9 cellular contexts compared by ENCODE assay signal in genomic region chr4:183256756-183257385, GRCh38.
DNase-seq lines count a peak whose midpoint lies in the region; ATAC-seq, FAIRE-seq and TF ChIP-seq lines count a peak whose summit lies in the region.
"Had no signal": no experiment of that assay in that cellular context is flagged by ENCODE, and none has a peak within 500 bp of the region (broad histone marks: within the 10 kb centered on the region; RNA-seq: fewer than 3 reads in every experiment).

No MANE protein-coding gene starts in this region.

- 14% methylated on average over 9 of the region's 9 CpGs for WGBS in GM12878 (ENCODE audit: insufficient coverage, insufficient replicate concordance, low lambda C conversion rate, missing lambda C conversion rate)

- intact Hi-C loops in CD4-positive, alpha-beta memory T cell (cut with micrococcal nuclease) = no loop called here
- intact Hi-C loops in GM12878 (cut with micrococcal nuclease; ENCODE audit: unreplicated experiment) = loop anchor here (1.0 to 10.0 kb wide), 3 partner anchors 184 to 782 kb away; no protein-coding TSS in a partner anchor

- peak; percentile 68 for TF ChIP-seq RAD21 in GM12878 (IDR thresholded peaks at IDR 0.05; ENCODE audit: insufficient read depth, low read depth, low read length)

- no peak overlapping the region for H3K4me3 ChIP-seq in CD4-positive, alpha-beta memory T cell (ENCODE audit: low read length in 2 of 2)
- H3K4me3 ChIP-seq in SU-DHL-6 (ENCODE audit: insufficient read depth, low read length, poor library complexity, severe bottlenecking) = no peak overlapping the region
- no peak overlapping the region for H3K4me3 ChIP-seq in GM12878
- H3K4me3 ChIP-seq in kidney epithelial cell (ENCODE audit: low read depth, low read length) = no peak overlapping the region

- FAIRE-seq in GM19239 (lab: Jason Lieb, UNC) (no peak), GM12878 (lab: Jason Lieb, UNC) (no peak)

- RAD21 ChIA-PET in GM12878 (lab: Charles Lee; ENCODE audit: unreplicated experiment) = interaction anchor here (0.8 to 1.4 kb wide), 3 partner anchors 281 to 320 kb away, joined by 3 to 8 read pairs (median 4); no protein-coding TSS in a partner anchor

- H2AFZ ChIP-seq in SU-DHL-6 (ENCODE audit: low read depth, low read length, severe bottlenecking) = no peak overlapping the region
- H2AFZ ChIP-seq in GM12878 (ENCODE audit: control insufficient read depth, low read depth, low read length) = no peak overlapping the region

- SMC1A ChIA-PET in GM12878 (lab: Charles Lee; ENCODE audit: uncharacterized antibody, unreplicated experiment) = interaction anchor here (0.7 to 5.9 kb wide), 4 partner anchors 10 to 318 kb away, joined by 3 to 66 read pairs (median 8); no protein-coding TSS in a partner anchor

- TF ChIP-seq CTCF in SU-DHL-6 (IDR thresholded peaks at IDR 0.05; ENCODE audit: insufficient read depth, low read length, poor library complexity, severe bottlenecking) (peak; percentile 64), GM12878 (IDR thresholded peaks at IDR 0.05 in 2 of 3, conservative IDR thresholded peaks at IDR 0.05 in 1 of 3; ENCODE audit: control insufficient read depth in 2 of 3, extremely low read depth in 1 of 3, insufficient read depth in 1 of 3, low read depth in 3 of 3, low read length in 3 of 3) (peak; percentile 69 to 85 (median 72)), kidney epithelial cell (IDR thresholded peaks at IDR 0.05; ENCODE audit: insufficient read depth, low read length, poor library complexity, severe bottlenecking) (peak; percentile 91)

- no peak overlapping the region for H3K4me3 Mint-ChIP-seq in CD4-positive, alpha-beta memory T cell
- H3K4me3 Mint-ChIP-seq: IgD-negative memory B cell had no signal

- POLR2A ChIA-PET in CD4-positive, alpha-beta memory T cell (lab: Charles Lee; ENCODE audit: partially characterized antibody) = no interaction called here
- POLR2A ChIA-PET in GM12878 (lab: Charles Lee) = no interaction called here

- no peak for TF ChIP-seq EP300 in GM12878 (IDR thresholded peaks at IDR 0.05; ENCODE audit: borderline replicate concordance in 1 of 2, control insufficient read depth in 1 of 2, low read depth in 2 of 2, low read length in 2 of 2)

- H4K20me1 ChIP-seq in SU-DHL-6 (ENCODE audit: low read depth, low read length) (no peaks in the 10 kb centered on the region; the same call in 1 of the 2 replicates), GM12878 (ENCODE audit: control insufficient read depth, insufficient read depth) (no peaks in the 10 kb centered on the region)

- no peaks in the 10 kb centered on the region for H3F3A ChIP-seq in SU-DHL-6 (ENCODE audit: insufficient read depth)

- ATAC-seq in HG03565 (IDR thresholded peaks at IDR 0.05; ENCODE audit: unreplicated experiment) (peak; percentile 69), GM12878 (peak; percentile 96)

- H3K4me1 Mint-ChIP-seq in CD4-positive, alpha-beta memory T cell = peaks cover 0 to under 1% (median under 1%) of the 10 kb centered on the region in 4 donors
- H3K4me1 Mint-ChIP-seq: IgD-negative memory B cell had no signal

- H3K27me3 Mint-ChIP-seq in CD4-positive, alpha-beta memory T cell = no peaks in the 10 kb centered on the region

- H3K79me2 ChIP-seq in SU-DHL-6 (ENCODE audit: insufficient read depth, low read length) (no peaks in the 10 kb centered on the region), GM12878 (ENCODE audit: control insufficient read depth, insufficient read depth, low read length) (no peaks in the 10 kb centered on the region)

- peak; percentile 15 to 44 (median 20) for DNase-seq in CD4-positive, alpha-beta memory T cell
- DNase-seq in GM19239 (ENCODE audit: insufficient read length, low spot score) = peak; percentile 37
- no peak for DNase-seq in GM12878 (ENCODE audit: low read depth, low spot score)
- DNase-seq in kidney epithelial cell (ENCODE audit: low read depth) = no peak
- peak; percentile 8 to 38 (median 16) for DNase-seq in stimulated activated CD4-positive, alpha-beta T cell treated with anti-CD3 and anti-CD28 coated beads, TNF-alpha, amount 100 ng/mL, for 24 hours (ENCODE audit: low read depth in 3 of 3)
- DNase-seq in SHP77 (lab: John Stamatoyannopoulos, UW) = no peak

- H3K27me3 ChIP-seq in CD4-positive, alpha-beta memory T cell (ENCODE audit: insufficient read depth, low read length) = no peaks in the 10 kb centered on the region
- no peaks in the 10 kb centered on the region for H3K27me3 ChIP-seq in SU-DHL-6 (ENCODE audit: low read length)
- no peaks in the 10 kb centered on the region; a peak in 1 of 4 replicates for H3K27me3 ChIP-seq in GM12878 (replicated peaks in 1 of 2; ENCODE audit: control insufficient read depth in 2 of 2, insufficient read depth in 2 of 2, low read length in 1 of 2)
- H3K27me3 ChIP-seq in kidney epithelial cell (ENCODE audit: control insufficient read depth, insufficient read depth, low read length) = no peaks in the 10 kb centered on the region

- H3K9me3 Mint-ChIP-seq in CD4-positive, alpha-beta memory T cell = no peaks in the 10 kb centered on the region
- H3K9me3 Mint-ChIP-seq: IgD-negative memory B cell had no signal

- no peaks in the 10 kb centered on the region for H3K9me2 ChIP-seq in SU-DHL-6 (replicated peaks; ENCODE audit: insufficient read depth, low read length)

- in situ Hi-C loops in GM12878 (cut with MboI) = loop anchor here (5.0 kb wide), 1 partner anchor 185 kb away; no protein-coding TSS in a partner anchor

- no peak overlapping the region for H3K9ac ChIP-seq in SU-DHL-6 (ENCODE audit: low read length)
- no peak overlapping the region for H3K9ac ChIP-seq in GM12878 (ENCODE audit: control insufficient read depth, insufficient read depth, low read length)

- BruUV-seq in GM12878 (replicated peaks; lab: Mats Ljungman, UMichigan) = no TSS peak

- H3K4me1 ChIP-seq in CD4-positive, alpha-beta memory T cell (ENCODE audit: insufficient read depth, low read length) = peaks cover under 1% of the 10 kb centered on the region
- H3K4me1 ChIP-seq in GM12878 (ENCODE audit: control insufficient read depth, insufficient read depth, low read length) = no peaks in the 10 kb centered on the region

- H3K9me3 ChIP-seq in CD4-positive, alpha-beta memory T cell (ENCODE audit: control insufficient read depth in 1 of 2, low read length in 2 of 2) = no peaks in the 10 kb centered on the region
- no peaks in the 10 kb centered on the region for H3K9me3 ChIP-seq in SU-DHL-6 (ENCODE audit: insufficient read depth, low read length)
- no peaks in the 10 kb centered on the region for H3K9me3 ChIP-seq in GM12878 (replicated peaks; ENCODE audit: control insufficient read depth, insufficient read depth, low read length)

- TF ChIP-seq POLR2A in GM12878 (IDR thresholded peaks at IDR 0.05; ENCODE audit: low read depth, low read length) = no peak

- H3K36me3 ChIP-seq in CD4-positive, alpha-beta memory T cell (ENCODE audit: insufficient read depth, low read length) = no peaks in the 10 kb centered on the region
- H3K36me3 ChIP-seq in SU-DHL-6 (ENCODE audit: low read length) (no peaks in the 10 kb centered on the region), GM12878 (ENCODE audit: control insufficient read depth in 2 of 2, insufficient read depth in 2 of 2, low read length in 1 of 2) (no peaks in the 10 kb centered on the region), kidney epithelial cell (ENCODE audit: control insufficient read depth, insufficient read depth, low read length) (peaks cover 1% of the 10 kb centered on the region)

- H3K27ac Mint-ChIP-seq in CD4-positive, alpha-beta memory T cell = peak overlapping the region in 1 of 7 donors; percentile 22
- H3K27ac Mint-ChIP-seq: IgD-negative memory B cell had no signal

- H3K4me2 ChIP-seq in SU-DHL-6 (ENCODE audit: low read depth, low read length, poor library complexity, severe bottlenecking) (no peak overlapping the region), GM12878 (ENCODE audit: control insufficient read depth, insufficient read depth) (no peak overlapping the region)

- no peaks in the 10 kb centered on the region for H3K36me3 Mint-ChIP-seq in CD4-positive, alpha-beta memory T cell
- H3K36me3 Mint-ChIP-seq: IgD-negative memory B cell had no signal

- H3K27ac ChIP-seq in CD4-positive, alpha-beta memory T cell (ENCODE audit: low read depth, low read length) = no peak overlapping the region
- no peak overlapping the region for H3K27ac ChIP-seq in SU-DHL-6 (ENCODE audit: low read depth, low read length)
- H3K27ac ChIP-seq in GM12878 (ENCODE audit: control insufficient read depth, insufficient read depth) = no peak overlapping the region

- CTCF ChIA-PET in CD4-positive, alpha-beta memory T cell (lab: Charles Lee; ENCODE audit: partially characterized antibody) = interaction anchor here (1.1 to 10.5 kb wide), 11 partner anchors 7 to 318 kb away, joined by 3 to 142 read pairs (median 5); partner anchors contain the start of gene WWC2
- CTCF ChIA-PET in GM12878 (lab: Yijun Ruan, JAX) = interaction anchor here (0.6 to 10.7 kb wide), 20 partner anchors 11 to 1526 kb away, joined by 3 to 159 read pairs (median 4); no protein-coding TSS in a partner anchor

TF ChIP-seq in GM12878, 131 proteins besides CTCF, POLR2A, EP300 and RAD21:
- TF ChIP-seq YY1 (IDR thresholded peaks at IDR 0.05; ENCODE audit: low read depth, low read length) (peak; percentile 67; the same call in 1 of the 2 replicates), SMC3 (IDR thresholded peaks at IDR 0.05; ENCODE audit: borderline replicate concordance, low read length) (peak; percentile 77), WRNIP1 (IDR thresholded peaks at IDR 0.05; ENCODE audit: borderline replicate concordance, low read depth, low read length) (no peak)

Comparison
In these comparisons a context has a peak if more than half of its experiments do, and no peak if none do; other contexts are left out.
1. DNase-seq: peak in CD4-positive, alpha-beta memory T cell (5 of 5), GM19239 (single experiment) and stimulated activated CD4-positive, alpha-beta T cell treated with anti-CD3 and anti-CD28 coated beads, TNF-alpha, amount 100 ng/mL, for 24 hours (3 of 3); none in GM12878 (single experiment), kidney epithelial cell (single experiment) and SHP77 (0 of 2).
2. Peak in every context shown above with its lines, with median percentiles within 50 percentile points of each other: CTCF ChIP-seq.